ENCODE assay signal across 1 cellular context in the genomic region with DNA sequence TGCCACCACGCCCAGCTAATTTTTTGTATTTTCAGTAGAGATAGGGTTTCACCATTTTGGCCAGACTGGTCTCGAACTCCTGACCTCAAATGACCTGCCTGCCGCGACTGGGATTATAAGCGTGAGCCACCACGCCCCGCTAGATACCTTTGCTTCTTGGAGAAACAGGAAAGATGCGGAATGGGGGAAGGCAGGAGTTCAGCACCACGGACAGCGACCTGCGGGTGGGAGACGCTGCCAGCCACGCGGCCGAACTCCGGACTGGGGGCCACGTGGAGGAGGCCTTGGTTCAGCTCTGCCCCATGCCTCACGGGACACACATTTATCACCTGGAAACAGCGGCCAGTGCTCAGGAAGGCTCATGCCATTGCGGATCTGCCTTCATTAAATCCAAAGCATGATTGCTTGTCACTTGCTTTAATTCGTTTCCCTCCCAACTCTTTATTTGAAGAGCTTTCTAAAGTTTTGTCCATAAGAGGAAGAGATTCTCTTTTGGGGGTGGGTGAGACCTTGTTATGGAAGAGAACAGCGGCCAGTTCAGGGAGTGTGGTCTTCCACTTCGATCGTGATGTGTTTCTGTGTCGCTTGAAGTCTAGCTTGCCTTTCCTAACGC.
TF ChIP-seq lines count a peak whose summit lies in the region.

No MANE protein-coding gene starts in this region.

TF ChIP-seq in WTC11, 78 proteins besides CTCF, POLR2A, EP300 and RAD21 (continued from another document and continues in another):
- TF ChIP-seq, protein P1, sequence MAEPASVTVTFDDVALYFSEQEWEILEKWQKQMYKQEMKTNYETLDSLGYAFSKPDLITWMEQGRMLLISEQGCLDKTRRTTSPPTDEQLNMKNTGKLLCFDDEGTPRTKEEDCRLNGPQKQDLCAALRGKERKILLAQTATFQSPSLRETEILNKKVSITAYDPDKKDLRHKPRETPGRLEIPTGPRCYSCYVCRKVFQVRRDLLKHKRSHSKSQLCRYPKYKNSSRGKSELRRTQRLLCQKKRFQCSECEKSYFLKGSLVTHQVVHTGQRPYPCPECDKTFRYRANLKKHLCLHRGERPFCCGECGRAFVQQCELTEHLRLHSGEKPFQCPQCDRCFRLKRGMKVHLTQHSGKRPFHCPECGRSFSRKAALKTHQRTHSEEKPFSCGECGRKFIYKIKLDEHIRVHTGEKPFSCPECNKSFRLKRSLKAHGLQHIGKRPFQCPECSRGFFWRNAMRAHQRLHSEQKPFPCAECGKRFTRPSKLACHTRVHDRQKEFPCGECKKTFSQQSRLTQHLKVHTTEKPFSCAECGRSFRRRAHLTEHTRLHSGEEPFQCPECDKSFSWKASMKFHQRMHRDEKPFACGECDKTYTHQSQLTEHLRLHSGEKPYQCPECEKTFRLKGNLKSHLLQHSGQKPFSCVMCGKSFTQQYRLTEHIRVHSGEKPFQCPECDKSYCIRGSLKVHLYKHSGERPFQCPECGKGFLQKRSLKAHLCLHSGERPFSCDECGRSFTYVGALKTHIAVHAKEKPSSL (CRISPR knock-in tag; conservative IDR thresholded peaks at IDR 0.05): no peak
- TF ChIP-seq OVOL2 (CRISPR knock-in tag; IDR thresholded peaks at IDR 0.05; ENCODE audit: borderline replicate concordance): no peak
- peak; percentile 99 for TF ChIP-seq FOXP1 (CRISPR knock-in tag; IDR thresholded peaks at IDR 0.05; ENCODE audit: borderline replicate concordance)
- TF ChIP-seq KAT7 (CRISPR knock-in tag; IDR thresholded peaks at IDR 0.05; ENCODE audit: borderline replicate concordance): no peak
- no peak for TF ChIP-seq PRRX2 (CRISPR knock-in tag; IDR thresholded peaks at IDR 0.05)
- TF ChIP-seq, protein P2, sequence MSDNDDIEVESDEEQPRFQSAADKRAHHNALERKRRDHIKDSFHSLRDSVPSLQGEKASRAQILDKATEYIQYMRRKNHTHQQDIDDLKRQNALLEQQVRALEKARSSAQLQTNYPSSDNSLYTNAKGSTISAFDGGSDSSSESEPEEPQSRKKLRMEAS (CRISPR knock-in tag; IDR thresholded peaks at IDR 0.05): peak; percentile 97
- TF ChIP-seq ELF4 (CRISPR knock-in tag; IDR thresholded peaks at IDR 0.05; ENCODE audit: low read depth): 0 out of 2 replicates have a peak, but pooled peaks have one; percentile 74
- peak; percentile 97 for TF ChIP-seq ZNF281 (CRISPR knock-in tag; IDR thresholded peaks at IDR 0.05)
- TF ChIP-seq, protein P3, sequence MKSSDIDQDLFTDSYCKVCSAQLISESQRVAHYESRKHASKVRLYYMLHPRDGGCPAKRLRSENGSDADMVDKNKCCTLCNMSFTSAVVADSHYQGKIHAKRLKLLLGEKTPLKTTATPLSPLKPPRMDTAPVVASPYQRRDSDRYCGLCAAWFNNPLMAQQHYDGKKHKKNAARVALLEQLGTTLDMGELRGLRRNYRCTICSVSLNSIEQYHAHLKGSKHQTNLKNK (CRISPR knock-in tag; IDR thresholded peaks at IDR 0.05): no peak
- TF ChIP-seq SP1 (CRISPR knock-in tag; conservative IDR thresholded peaks at IDR 0.05): peak; percentile 81
- peak; percentile 87 for TF ChIP-seq USF1 (CRISPR knock-in tag; IDR thresholded peaks at IDR 0.05)
- 0 out of 2 replicates have a peak, but pooled peaks have one; percentile 55 for TF ChIP-seq FOXJ3 (CRISPR knock-in tag; IDR thresholded peaks at IDR 0.05; ENCODE audit: borderline replicate concordance)
- peak; percentile 98 for TF ChIP-seq ZNF232 (CRISPR knock-in tag; IDR thresholded peaks at IDR 0.05)
- TF ChIP-seq ESRRA (CRISPR knock-in tag; IDR thresholded peaks at IDR 0.05; ENCODE audit: borderline replicate concordance): peak; percentile 86; the same call in 1 of the 2 replicates
- TF ChIP-seq FOXP4 (CRISPR knock-in tag; IDR thresholded peaks at IDR 0.05): peak; percentile 98
- TF ChIP-seq, protein P4, sequence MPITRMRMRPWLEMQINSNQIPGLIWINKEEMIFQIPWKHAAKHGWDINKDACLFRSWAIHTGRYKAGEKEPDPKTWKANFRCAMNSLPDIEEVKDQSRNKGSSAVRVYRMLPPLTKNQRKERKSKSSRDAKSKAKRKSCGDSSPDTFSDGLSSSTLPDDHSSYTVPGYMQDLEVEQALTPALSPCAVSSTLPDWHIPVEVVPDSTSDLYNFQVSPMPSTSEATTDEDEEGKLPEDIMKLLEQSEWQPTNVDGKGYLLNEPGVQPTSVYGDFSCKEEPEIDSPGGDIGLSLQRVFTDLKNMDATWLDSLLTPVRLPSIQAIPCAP (CRISPR knock-in tag; IDR thresholded peaks at IDR 0.05): peak; percentile 91
- no peak for TF ChIP-seq NR1H2 (CRISPR knock-in tag; IDR thresholded peaks at IDR 0.05)
- peak; percentile 98 for TF ChIP-seq SMAD3 (CRISPR knock-in tag; IDR thresholded peaks at IDR 0.05; ENCODE audit: borderline replicate concordance)
- TF ChIP-seq E2F5 (CRISPR knock-in tag; IDR thresholded peaks at IDR 0.05): peak; percentile 85
- TF ChIP-seq ZNF317 (CRISPR knock-in tag; IDR thresholded peaks at IDR 0.05; ENCODE audit: borderline replicate concordance, low read depth): peak; percentile 34; the same call in 1 of the 2 replicates
- TF ChIP-seq NR3C1 (CRISPR knock-in tag; conservative IDR thresholded peaks at IDR 0.05; ENCODE audit: low read depth): no peak
- no peak for TF ChIP-seq ZNF423 (CRISPR knock-in tag; IDR thresholded peaks at IDR 0.05)
- TF ChIP-seq ATF1 (CRISPR knock-in tag; IDR thresholded peaks at IDR 0.05): peak; percentile 78
- peak; percentile 55; the same call in 1 of the 2 replicates for TF ChIP-seq HMGXB4 (CRISPR knock-in tag; IDR thresholded peaks at IDR 0.05)
- TF ChIP-seq SMAD4 (CRISPR knock-in tag; IDR thresholded peaks at IDR 0.05): peak; percentile 90
- TF ChIP-seq, protein P5, sequence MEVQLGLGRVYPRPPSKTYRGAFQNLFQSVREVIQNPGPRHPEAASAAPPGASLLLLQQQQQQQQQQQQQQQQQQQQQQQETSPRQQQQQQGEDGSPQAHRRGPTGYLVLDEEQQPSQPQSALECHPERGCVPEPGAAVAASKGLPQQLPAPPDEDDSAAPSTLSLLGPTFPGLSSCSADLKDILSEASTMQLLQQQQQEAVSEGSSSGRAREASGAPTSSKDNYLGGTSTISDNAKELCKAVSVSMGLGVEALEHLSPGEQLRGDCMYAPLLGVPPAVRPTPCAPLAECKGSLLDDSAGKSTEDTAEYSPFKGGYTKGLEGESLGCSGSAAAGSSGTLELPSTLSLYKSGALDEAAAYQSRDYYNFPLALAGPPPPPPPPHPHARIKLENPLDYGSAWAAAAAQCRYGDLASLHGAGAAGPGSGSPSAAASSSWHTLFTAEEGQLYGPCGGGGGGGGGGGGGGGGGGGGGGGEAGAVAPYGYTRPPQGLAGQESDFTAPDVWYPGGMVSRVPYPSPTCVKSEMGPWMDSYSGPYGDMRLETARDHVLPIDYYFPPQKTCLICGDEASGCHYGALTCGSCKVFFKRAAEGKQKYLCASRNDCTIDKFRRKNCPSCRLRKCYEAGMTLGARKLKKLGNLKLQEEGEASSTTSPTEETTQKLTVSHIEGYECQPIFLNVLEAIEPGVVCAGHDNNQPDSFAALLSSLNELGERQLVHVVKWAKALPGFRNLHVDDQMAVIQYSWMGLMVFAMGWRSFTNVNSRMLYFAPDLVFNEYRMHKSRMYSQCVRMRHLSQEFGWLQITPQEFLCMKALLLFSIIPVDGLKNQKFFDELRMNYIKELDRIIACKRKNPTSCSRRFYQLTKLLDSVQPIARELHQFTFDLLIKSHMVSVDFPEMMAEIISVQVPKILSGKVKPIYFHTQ (CRISPR knock-in tag; IDR thresholded peaks at IDR 0.05): no peak
- TF ChIP-seq FOXK1 (CRISPR knock-in tag; IDR thresholded peaks at IDR 0.05): peak; percentile 95
- TF ChIP-seq, protein P6, sequence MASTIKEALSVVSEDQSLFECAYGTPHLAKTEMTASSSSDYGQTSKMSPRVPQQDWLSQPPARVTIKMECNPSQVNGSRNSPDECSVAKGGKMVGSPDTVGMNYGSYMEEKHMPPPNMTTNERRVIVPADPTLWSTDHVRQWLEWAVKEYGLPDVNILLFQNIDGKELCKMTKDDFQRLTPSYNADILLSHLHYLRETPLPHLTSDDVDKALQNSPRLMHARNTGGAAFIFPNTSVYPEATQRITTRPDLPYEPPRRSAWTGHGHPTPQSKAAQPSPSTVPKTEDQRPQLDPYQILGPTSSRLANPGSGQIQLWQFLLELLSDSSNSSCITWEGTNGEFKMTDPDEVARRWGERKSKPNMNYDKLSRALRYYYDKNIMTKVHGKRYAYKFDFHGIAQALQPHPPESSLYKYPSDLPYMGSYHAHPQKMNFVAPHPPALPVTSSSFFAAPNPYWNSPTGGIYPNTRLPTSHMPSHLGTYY (CRISPR knock-in tag; IDR thresholded peaks at IDR 0.05): no peak
- peak; percentile 97 for TF ChIP-seq ETV6 (CRISPR knock-in tag; IDR thresholded peaks at IDR 0.05)
- TF ChIP-seq MLX (CRISPR knock-in tag; IDR thresholded peaks at IDR 0.05): peak; percentile 87
- TF ChIP-seq SOX15 (CRISPR knock-in tag; IDR thresholded peaks at IDR 0.05): no peak
- TF ChIP-seq, protein P7, sequence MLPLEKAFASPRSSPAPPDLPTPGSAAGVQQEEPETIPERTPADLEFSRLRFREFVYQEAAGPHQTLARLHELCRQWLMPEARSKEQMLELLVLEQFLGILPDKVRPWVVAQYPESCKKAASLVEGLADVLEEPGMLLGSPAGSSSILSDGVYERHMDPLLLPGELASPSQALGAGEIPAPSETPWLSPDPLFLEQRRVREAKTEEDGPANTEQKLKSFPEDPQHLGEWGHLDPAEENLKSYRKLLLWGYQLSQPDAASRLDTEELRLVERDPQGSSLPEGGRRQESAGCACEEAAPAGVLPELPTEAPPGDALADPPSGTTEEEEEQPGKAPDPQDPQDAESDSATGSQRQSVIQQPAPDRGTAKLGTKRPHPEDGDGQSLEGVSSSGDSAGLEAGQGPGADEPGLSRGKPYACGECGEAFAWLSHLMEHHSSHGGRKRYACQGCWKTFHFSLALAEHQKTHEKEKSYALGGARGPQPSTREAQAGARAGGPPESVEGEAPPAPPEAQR (CRISPR knock-in tag; IDR thresholded peaks at IDR 0.05): no peak
